ENCODE assay signal across 1 cellular context in the genomic region with DNA sequence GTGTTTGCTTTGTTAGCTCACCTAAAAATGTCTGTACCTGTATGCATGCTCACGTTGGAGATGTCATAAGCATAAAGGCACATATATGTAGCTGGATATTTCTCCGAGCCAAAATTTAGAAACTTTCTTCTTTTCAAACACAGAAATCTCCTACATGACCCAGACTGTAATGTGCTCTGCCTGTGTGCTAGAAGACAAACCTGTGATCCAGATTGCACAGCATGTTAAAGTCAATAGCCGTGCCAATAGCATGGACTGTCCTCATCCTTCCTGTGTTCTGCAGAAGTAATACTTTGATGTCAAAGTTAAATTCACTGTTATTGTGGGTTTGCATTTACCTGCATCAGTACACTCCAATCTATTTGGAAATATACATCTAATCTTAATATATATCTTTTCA.
TF ChIP-seq lines count a peak whose summit lies in the region.

No MANE protein-coding gene starts in this region.

TF ChIP-seq in GM23338, 12 proteins besides CTCF, POLR2A, EP300 and RAD21 (continued from another document):
- TF ChIP-seq ZNF462 (CRISPR knock-in tag; IDR thresholded peaks at IDR 0.05) (no peak), ZNF114 (CRISPR knock-in tag; IDR thresholded peaks at IDR 0.05) (no peak), REST (IDR thresholded peaks at IDR 0.05; ENCODE audit: unreplicated experiment) (no peak), ZNF331 (CRISPR knock-in tag; IDR thresholded peaks at IDR 0.05; ENCODE audit: low read depth) (no peak)
